Comparison of ENCODE assay signal across 16 cellular contexts in genomic region chr1:165451696-165452095, GRCh38. TPM values are rescaled to one million over a fixed set of nuclear protein-coding genes. Genes with fewer than 3 reads are reported as not detected.
DNase-seq lines count a peak whose midpoint lies in the region; ATAC-seq, FAIRE-seq and TF ChIP-seq lines count a peak whose summit lies in the region.
"Had no signal": no experiment of that assay in that cellular context is flagged by ENCODE, and none has a peak within 500 bp of the region (broad histone marks: within the 10 kb centered on the region; RNA-seq: fewer than 3 reads in every experiment).

No MANE protein-coding gene starts in this region.

- WGBS in right cardiac atrium = 74% methylated on average over 2 of the region's 2 CpGs

- H3K27ac ChIP-seq in right cardiac atrium (ENCODE audit: low read length) = no peak overlapping the region
- H3K27ac ChIP-seq: A549, C4-2B, HL-60 had no signal

- no peaks in the 10 kb centered on the region for H3K4me1 ChIP-seq in right cardiac atrium (ENCODE audit: control insufficient read depth, insufficient read depth, low read length)
- H3K4me1 ChIP-seq: A549, BE2C had no signal

- no peaks in the 10 kb centered on the region for H3K9me3 ChIP-seq in right cardiac atrium (ENCODE audit: control insufficient read depth, low read length)
- H3K9me3 ChIP-seq: A549, BE2C had no signal

- intact Hi-C loops in left ventricle myocardium superior (cut with micrococcal nuclease) (no loop called here), right cardiac atrium (cut with DNase I) (no loop called here)

- ATAC-seq in left ventricle myocardium superior (peak; percentile 13), right cardiac atrium (no peak)
- ATAC-seq: A549, HCT116 had no signal

- FAIRE-seq in GM12892 (lab: Jason Lieb, UNC) = no peak
- FAIRE-seq: A549, H54 had no signal

- no peak for DNase-seq in left ventricle myocardium superior
- DNase-seq in right cardiac atrium = no peak
- DNase-seq in NCI-H1694 treated with DMSO at 0.1 percent for 48 hours (lab: John Stamatoyannopoulos, UW) = peak; percentile 30
- DNase-seq in NCI-H82 treated with DMSO at 0.1 percent for 48 hours (lab: John Stamatoyannopoulos, UW; ENCODE audit: unreplicated experiment) = peak; percentile 95
- no peak for DNase-seq in iPS-NIHi11 (ENCODE audit: low spot score)
- DNase-seq in SKM-1 treated with dmso at 0.1 percent for 144 hours (lab: John Stamatoyannopoulos, UW; ENCODE audit: unreplicated experiment) = no peak
- DNase-seq in GM12892 (ENCODE audit: insufficient read length) = no peak
- DNase-seq: BE2C; CD4-positive, alpha-beta memory T cell; GF-D8 had no signal

- H3K27me3 ChIP-seq in right cardiac atrium (ENCODE audit: control insufficient read depth, insufficient read depth) = no peaks in the 10 kb centered on the region

- TF ChIP-seq POLR2A in GM12892 (IDR thresholded peaks at IDR 0.05; ENCODE audit: low read depth, low read length) = no peak

- H3K4me3 ChIP-seq in right cardiac atrium (ENCODE audit: low read length) = no peak overlapping the region
- H3K4me3 ChIP-seq: A549 had no signal

RNA-seq across cellular contexts. Expression of gene RXRG, which starts 6.8 kb away (rescaled TPM):
- total RNA-seq in left ventricle myocardium superior = 2.2 TPM
- 1 to 10 TPM; 2.1 to 4.7 (median 3.9) TPM for total RNA-seq in right cardiac atrium
- polyA plus RNA-seq in right cardiac atrium = 1.4 TPM
- not detected for polyA plus RNA-seq in GM12892 (2012; ENCODE audit: missing spikeins)
- total RNA-seq: CD4-positive, alpha-beta memory T cell had no signal
- polyA plus RNA-seq: A549; AG04450; CD4-positive, alpha-beta memory T cell had no signal

Comparison
In these comparisons a context has a peak if more than half of its experiments do, and no peak if none do; other contexts are left out.
1. DNase-seq: peak in NCI-H1694 treated with DMSO at 0.1 percent for 48 hours (single experiment) and NCI-H82 treated with DMSO at 0.1 percent for 48 hours (single experiment); none in left ventricle myocardium superior (single experiment), right cardiac atrium (0 of 3), iPS-NIHi11 (single experiment), SKM-1 treated with dmso at 0.1 percent for 144 hours (single experiment) and GM12892 (single experiment).